ENCODE assay signal across 8 cellular contexts in genomic region chr2:96869281-96869823, GRCh38. TPM values are rescaled to one million over a fixed set of nuclear protein-coding genes. Genes with fewer than 3 reads are reported as not detected.
DNase-seq lines count a peak whose midpoint lies in the region; ATAC-seq, FAIRE-seq and TF ChIP-seq lines count a peak whose summit lies in the region.

No MANE protein-coding gene starts in this region.

- peak overlapping the region; percentile 69 for H3K4me3 Mint-ChIP-seq in activated CD4-positive, alpha-beta T cell treated with anti-CD3 and anti-CD28 coated beads, Interleukin-2, amount 10 ng/mL, durations not matched to agents 7 days and 5 days

- TF ChIP-seq RAD21 in Ishikawa (IDR thresholded peaks at IDR 0.05; ENCODE audit: low read depth): no peak
- TF ChIP-seq RAD21 in GM12878 (IDR thresholded peaks at IDR 0.05; ENCODE audit: insufficient read depth, low read depth, low read length): no peak

- in situ Hi-C loops in GM12878 (cut with MboI): no loop called here

- H3K27me3 Mint-ChIP-seq in activated CD4-positive, alpha-beta T cell treated with anti-CD3 and anti-CD28 coated beads, Interleukin-2, amount 10 ng/mL, durations not matched to agents 7 days and 5 days: peaks cover 13% of the 10 kb centered on the region

- SMC1A ChIA-PET in GM12878 (lab: Charles Lee; ENCODE audit: uncharacterized antibody, unreplicated experiment): interaction anchor here (1.6 to 2.6 kb wide), 2 partner anchors 12 to 85 kb away, joined by 4 to 13 read pairs; partner anchors contain the start of gene ANKRD39

- no peak for TF ChIP-seq EP300 in Ishikawa (IDR thresholded peaks at IDR 0.05; ENCODE audit: borderline replicate concordance)
- no peak for TF ChIP-seq EP300 in GM12878 (IDR thresholded peaks at IDR 0.05; ENCODE audit: borderline replicate concordance in 1 of 2, control insufficient read depth in 1 of 2, low read depth in 2 of 2, low read length in 2 of 2)

- peak overlapping the region; percentile 90 for H3K4me2 ChIP-seq in GM12878 (ENCODE audit: control insufficient read depth, insufficient read depth)

- peaks cover 43% of the 10 kb centered on the region for H3K4me1 Mint-ChIP-seq in activated CD4-positive, alpha-beta T cell treated with anti-CD3 and anti-CD28 coated beads, Interleukin-2, amount 10 ng/mL, durations not matched to agents 7 days and 5 days

- H3K9ac ChIP-seq in GM12878 (ENCODE audit: control insufficient read depth, insufficient read depth, low read length): peak overlapping the region; percentile 85

- peak overlapping the region; percentile 20; the same call in 1 of the 2 replicates for H2AFZ ChIP-seq in GM12878 (ENCODE audit: control insufficient read depth, low read depth, low read length)

- no peaks in the 10 kb centered on the region for H4K20me1 ChIP-seq in GM12878 (ENCODE audit: control insufficient read depth, insufficient read depth)

- no peaks in the 10 kb centered on the region for H3K9me3 Mint-ChIP-seq in activated CD4-positive, alpha-beta T cell treated with anti-CD3 and anti-CD28 coated beads, Interleukin-2, amount 10 ng/mL, durations not matched to agents 7 days and 5 days

- 2% methylated on average over 32 of the region's 65 CpGs for WGBS in GM12878 (ENCODE audit: insufficient coverage, insufficient replicate concordance, low lambda C conversion rate, missing lambda C conversion rate)

- H3K36me3 ChIP-seq in GM12878 (ENCODE audit: control insufficient read depth in 2 of 2, insufficient read depth in 2 of 2, low read length in 1 of 2): peaks cover 8 to 11% of the 10 kb centered on the region in 2 experiments; a peak in 3 of 4 replicates

- peak; percentile 11 for ATAC-seq in GM12878
- ATAC-seq in sciatic nerve: peak; percentile 51
- ATAC-seq in GM21390 (IDR thresholded peaks at IDR 0.05; ENCODE audit: unreplicated experiment): no peak

- H3K27me3 ChIP-seq in GM12878 (replicated peaks in 1 of 2; ENCODE audit: control insufficient read depth in 2 of 2, insufficient read depth in 2 of 2, low read length in 1 of 2): no peaks in the 10 kb centered on the region; a peak in 1 of 4 replicates

- CTCF ChIA-PET in activated CD4-positive, alpha-beta T cell treated with anti-CD3 and anti-CD28 coated beads, Interleukin-2, amount 10 ng/mL, durations not matched to agents 7 days and 5 days (lab: Charles Lee): interaction anchor here (1.0 to 4.4 kb wide), 4 partner anchors 9 to 22 kb away, joined by 3 to 39 read pairs (median 7); partner anchors contain the start of gene ANKRD39
- CTCF ChIA-PET in GM12878 (lab: Yijun Ruan, JAX): interaction anchor here (0.9 to 2.2 kb wide), 4 partner anchors 12 to 85 kb away, joined by 3 to 22 read pairs (median 4); partner anchors contain the start of gene ANKRD39

- TF ChIP-seq CTCF in GM12878 (IDR thresholded peaks at IDR 0.05 in 2 of 3, conservative IDR thresholded peaks at IDR 0.05 in 1 of 3; ENCODE audit: control insufficient read depth in 2 of 3, extremely low read depth in 1 of 3, insufficient read depth in 1 of 3, low read depth in 3 of 3, low read length in 3 of 3): no peak

- no peaks in the 10 kb centered on the region for H3K9me3 ChIP-seq in GM12878 (replicated peaks; ENCODE audit: control insufficient read depth, insufficient read depth, low read length)

- BruUV-seq in GM12878 (replicated peaks; lab: Mats Ljungman, UMichigan): no TSS peak

- RAD21 ChIA-PET in GM12878 (lab: Charles Lee; ENCODE audit: unreplicated experiment): interaction anchor here (0.6 to 3.0 kb wide), 5 partner anchors 11 to 81 kb away, joined by 3 to 39 read pairs (median 12); partner anchors contain the start of gene ANKRD39

- peaks cover 16% of the 10 kb centered on the region for H3K36me3 Mint-ChIP-seq in activated CD4-positive, alpha-beta T cell treated with anti-CD3 and anti-CD28 coated beads, Interleukin-2, amount 10 ng/mL, durations not matched to agents 7 days and 5 days (ENCODE audit: low read depth)

- H3K27ac ChIP-seq in GM12878 (ENCODE audit: control insufficient read depth, insufficient read depth): peak overlapping the region; percentile 86

- peak overlapping the region; percentile 95 for H3K4me3 ChIP-seq in GM12878
- peak overlapping the region; percentile 74 for H3K4me3 ChIP-seq in iPS-11a (ENCODE audit: low read depth, low read length)

- H3K4me1 ChIP-seq in GM12878 (ENCODE audit: control insufficient read depth, insufficient read depth, low read length): peaks cover 29% of the 10 kb centered on the region

- DNase-seq in activated CD4-positive, alpha-beta T cell treated with anti-CD3 and anti-CD28 coated beads, Interleukin-2, amount 10 ng/mL, durations not matched to agents 7 days and 5 days: no peak
- no peak for DNase-seq in activated CD4-positive, alpha-beta T cell treated with anti-CD3 and anti-CD28 coated beads for 1 hour
- DNase-seq in GM12878 (ENCODE audit: low read depth, low spot score) (no peak), sciatic nerve (ENCODE audit: low spot score) (peak; percentile 94), GM12892 (ENCODE audit: insufficient read length) (no peak)

- H3K79me2 ChIP-seq in GM12878 (ENCODE audit: control insufficient read depth, insufficient read depth, low read length): peaks cover 38% of the 10 kb centered on the region

- no peak overlapping the region for H3K27ac Mint-ChIP-seq in activated CD4-positive, alpha-beta T cell treated with anti-CD3 and anti-CD28 coated beads, Interleukin-2, amount 10 ng/mL, durations not matched to agents 7 days and 5 days

- POLR2A ChIA-PET in activated CD4-positive, alpha-beta T cell treated with anti-CD3 and anti-CD28 coated beads, Interleukin-2, amount 10 ng/mL, durations not matched to agents 7 days and 5 days (lab: Charles Lee): no interaction called here
- POLR2A ChIA-PET in GM12878 (lab: Charles Lee): interaction anchor here (1.0 to 3.6 kb wide), 3 partner anchors 12 to 85 kb away, joined by 3 to 30 read pairs (median 8); partner anchors contain the start of gene ANKRD39

- intact Hi-C loops in GM12878 (cut with micrococcal nuclease; ENCODE audit: unreplicated experiment): loop anchor here (5.0 kb wide), 1 partner anchor 232 kb away; the partner anchor contains the start of gene KANSL3
- intact Hi-C loops in sciatic nerve (cut with DNase I): loop anchor here (5.0 to 10.0 kb wide), 2 partner anchors 55 to 83 kb away; partner anchors contain the start of gene CNNM3

- no peak for FAIRE-seq in GM12878 (lab: Jason Lieb, UNC)
- FAIRE-seq in GM12892 (lab: Jason Lieb, UNC): no peak

- no peak for TF ChIP-seq POLR2A in GM12878 (IDR thresholded peaks at IDR 0.05; ENCODE audit: low read depth, low read length)
- TF ChIP-seq POLR2A in GM12892 (IDR thresholded peaks at IDR 0.05; ENCODE audit: low read depth, low read length): no peak

RNA-seq across cellular contexts. Expression of gene SEMA4C, which starts 0.5 kb away (rescaled TPM):
- 10 to 100 TPM; 25.5 to 35.4 TPM for total RNA-seq in activated CD4-positive, alpha-beta T cell treated with anti-CD3 and anti-CD28 coated beads, Interleukin-2, amount 10 ng/mL, durations not matched to agents 7 days and 5 days
- total RNA-seq in GM12878 (2013; cell fraction: nucleolus; rRNA removed): 47.1 and 54.6 TPM in 2 replicates
- total RNA-seq in GM12878 (2014; rRNA removed): 15.8 and 16.5 TPM in 2 replicates
- 6.3 and 7.2 TPM in 2 replicates for total RNA-seq in GM12878 (2014; rRNA removed; fragmentation: Illumina TruSeq; extraction: Trizol)
- 21.6 and 26.1 TPM in 2 replicates for total RNA-seq in GM12878 (2021)
- 4.8 TPM for polyA plus RNA-seq in GM12878 (2011; ENCODE audit: low read depth)
- 10.6 and 20.8 TPM in 2 replicates for polyA plus RNA-seq in GM12878 (2011; rRNA removed)
- 19.6 and 26.6 TPM in 2 replicates for polyA plus RNA-seq in GM12878 (2011; cell fraction: cytosol; rRNA removed)
- 81.6 and 88.9 TPM in 2 replicates for polyA plus RNA-seq in GM12878 (2011; cell fraction: nucleus; rRNA removed)
- 10.6 and 12.7 TPM in 2 replicates for polyA plus RNA-seq in GM12878 (2012)
- polyA plus RNA-seq in GM12878 (2014; fragmentation: Illumina TruSeq; extraction: Trizol): 3.8 and 6.5 TPM in 2 replicates
- polyA plus RNA-seq in GM12878 (2014; fragmentation: Nextera tagmentation; extraction: Ambion mirVana): under 1 TPM; 0.06 to 0.18 TPM
- 17.5 and 18.0 TPM in 2 replicates for polyA plus RNA-seq in GM12878 (2014; rRNA removed)
- 1 to 10 TPM; 5.3 to 6.4 TPM for polyA plus RNA-seq in GM12878 (2016; fragmentation: Nextera tagmentation; extraction: Ambion mirVana)
- 26.9 and 31.0 TPM in 2 replicates for polyA minus RNA-seq in GM12878 (2011; rRNA and poly(A)+ RNA removed)
- 13.6 and 15.0 TPM in 2 replicates for polyA minus RNA-seq in GM12878 (2011; cell fraction: cytosol; rRNA and poly(A)+ RNA removed)
- polyA minus RNA-seq in GM12878 (2011; cell fraction: nucleus; rRNA and poly(A)+ RNA removed): 14.1 and 24.3 TPM in 2 replicates
- 136 TPM for total RNA-seq in sciatic nerve
- 9.5 TPM for polyA plus RNA-seq in GM12892 (2012; ENCODE audit: missing spikeins)

RNA-seq across cellular contexts. Expression of gene ANKRD39, which starts 11.5 kb away (rescaled TPM):
- total RNA-seq in activated CD4-positive, alpha-beta T cell treated with anti-CD3 and anti-CD28 coated beads, Interleukin-2, amount 10 ng/mL, durations not matched to agents 7 days and 5 days: 10 to 100 TPM; 32.8 to 35.8 TPM
- total RNA-seq in GM12878 (2013; cell fraction: nucleolus; rRNA removed): 24.3 and 25.0 TPM in 2 replicates
- total RNA-seq in GM12878 (2014; rRNA removed) (30.0 and 32.1 TPM in 2 replicates), GM12878 (2014; rRNA removed; fragmentation: Illumina TruSeq; extraction: Trizol) (11.2 and 11.5 TPM in 2 replicates), GM12878 (2021) (23.0 and 24.9 TPM in 2 replicates), sciatic nerve (15.9 TPM)
- 8.5 TPM for polyA plus RNA-seq in GM12878 (2011; ENCODE audit: low read depth)
- polyA plus RNA-seq in GM12878 (2011; rRNA removed) (9.1 and 18.6 TPM in 2 replicates), GM12878 (2014; fragmentation: Illumina TruSeq; extraction: Trizol) (1.8 and 7.4 TPM in 2 replicates), GM12878 (2014; fragmentation: Nextera tagmentation; extraction: Ambion mirVana) (10 to 100 TPM; 18.0 to 22.5 TPM), GM12878 (2014; rRNA removed) (31.8 and 37.9 TPM in 2 replicates), GM12878 (2016; fragmentation: Nextera tagmentation; extraction: Ambion mirVana) (10 to 100 TPM; 30.3 to 36.2 TPM)
- 18.4 and 28.0 TPM in 2 replicates for polyA plus RNA-seq in GM12878 (2011; cell fraction: cytosol; rRNA removed)
- 25.2 and 29.1 TPM in 2 replicates for polyA plus RNA-seq in GM12878 (2011; cell fraction: nucleus; rRNA removed)
- polyA plus RNA-seq in GM12878 (2012): 16.2 and 19.1 TPM in 2 replicates
- polyA minus RNA-seq in GM12878 (2011; rRNA and poly(A)+ RNA removed): 7.2 and 13.4 TPM in 2 replicates
- polyA minus RNA-seq in GM12878 (2011; cell fraction: cytosol; rRNA and poly(A)+ RNA removed): 4.2 and 4.8 TPM in 2 replicates
- 4.8 and 9.9 TPM in 2 replicates for polyA minus RNA-seq in GM12878 (2011; cell fraction: nucleus; rRNA and poly(A)+ RNA removed)
- polyA plus RNA-seq in GM12892 (2012; ENCODE audit: missing spikeins): 14.0 TPM

RNA-seq across cellular contexts. Expression of gene ANKRD23, which starts 25.5 kb away (rescaled TPM):
- total RNA-seq in activated CD4-positive, alpha-beta T cell treated with anti-CD3 and anti-CD28 coated beads, Interleukin-2, amount 10 ng/mL, durations not matched to agents 7 days and 5 days: 10 to 100 TPM; 17.0 to 17.3 TPM
- total RNA-seq in GM12878 (2013; cell fraction: nucleolus; rRNA removed): 12.3 and 15.0 TPM in 2 replicates
- total RNA-seq in GM12878 (2014; rRNA removed) (2.7 and 3.3 TPM in 2 replicates), GM12878 (2014; rRNA removed; fragmentation: Illumina TruSeq; extraction: Trizol) (2.6 and 2.8 TPM in 2 replicates), GM12878 (2021) (3.5 and 3.9 TPM in 2 replicates), sciatic nerve (8.3 TPM)
- polyA plus RNA-seq in GM12878 (2011; ENCODE audit: low read depth): 1.00 TPM
- polyA plus RNA-seq in GM12878 (2011; rRNA removed) (1.7 and 2.3 TPM in 2 replicates), GM12878 (2014; fragmentation: Illumina TruSeq; extraction: Trizol) (1.5 and 2.0 TPM in 2 replicates), GM12878 (2014; fragmentation: Nextera tagmentation; extraction: Ambion mirVana) (under 1 TPM; 0.34 to 0.77 TPM), GM12878 (2014; rRNA removed) (5.3 and 6.2 TPM in 2 replicates), GM12878 (2016; fragmentation: Nextera tagmentation; extraction: Ambion mirVana) (1 to 10 TPM; 2.6 to 2.8 TPM)
- 1.1 and 2.2 TPM in 2 replicates for polyA plus RNA-seq in GM12878 (2011; cell fraction: cytosol; rRNA removed)
- polyA plus RNA-seq in GM12878 (2011; cell fraction: nucleus; rRNA removed): 17.6 and 25.2 TPM in 2 replicates
- 2.0 and 2.6 TPM in 2 replicates for polyA plus RNA-seq in GM12878 (2012)
- polyA minus RNA-seq in GM12878 (2011; rRNA and poly(A)+ RNA removed): 1.6 and 1.9 TPM in 2 replicates
- polyA minus RNA-seq in GM12878 (2011; cell fraction: cytosol; rRNA and poly(A)+ RNA removed): 0.94 TPM in 1 of 2 replicates, not detected in the other
- polyA minus RNA-seq in GM12878 (2011; cell fraction: nucleus; rRNA and poly(A)+ RNA removed): 3.1 and 4.7 TPM in 2 replicates
- 2.5 TPM for polyA plus RNA-seq in GM12892 (2012; ENCODE audit: missing spikeins)

RNA-seq across cellular contexts. Expression of gene CNNM3, which starts 53.3 kb away (rescaled TPM):
- total RNA-seq in activated CD4-positive, alpha-beta T cell treated with anti-CD3 and anti-CD28 coated beads, Interleukin-2, amount 10 ng/mL, durations not matched to agents 7 days and 5 days: 10 to 100 TPM; 31.4 to 41.5 TPM
- total RNA-seq in GM12878 (2013; cell fraction: nucleolus; rRNA removed): 20.3 and 22.8 TPM in 2 replicates
- 4.0 and 4.7 TPM in 2 replicates for total RNA-seq in GM12878 (2014; rRNA removed)
- total RNA-seq in GM12878 (2014; rRNA removed; fragmentation: Illumina TruSeq; extraction: Trizol): 2.8 and 3.2 TPM in 2 replicates
- 14.3 and 14.9 TPM in 2 replicates for total RNA-seq in GM12878 (2021)
- polyA plus RNA-seq in GM12878 (2011; ENCODE audit: low read depth): 3.6 TPM
- polyA plus RNA-seq in GM12878 (2011; rRNA removed): 3.2 and 9.6 TPM in 2 replicates
- polyA plus RNA-seq in GM12878 (2011; cell fraction: cytosol; rRNA removed): 12.6 and 16.8 TPM in 2 replicates
- polyA plus RNA-seq in GM12878 (2011; cell fraction: nucleus; rRNA removed): 28.6 and 33.7 TPM in 2 replicates
- 7.6 and 8.5 TPM in 2 replicates for polyA plus RNA-seq in GM12878 (2012)
- 1.8 and 7.9 TPM in 2 replicates for polyA plus RNA-seq in GM12878 (2014; fragmentation: Illumina TruSeq; extraction: Trizol)
- 1 to 10 TPM in 1 of 2 experiments, under 1 TPM in 1; 0.72 to 1.9 TPM for polyA plus RNA-seq in GM12878 (2014; fragmentation: Nextera tagmentation; extraction: Ambion mirVana)
- 7.6 and 9.5 TPM in 2 replicates for polyA plus RNA-seq in GM12878 (2014; rRNA removed)
- 1 to 10 TPM; 2.6 to 3.0 TPM for polyA plus RNA-seq in GM12878 (2016; fragmentation: Nextera tagmentation; extraction: Ambion mirVana)
- 15.1 and 29.7 TPM in 2 replicates for polyA minus RNA-seq in GM12878 (2011; rRNA and poly(A)+ RNA removed)
- 14.7 and 16.7 TPM in 2 replicates for polyA minus RNA-seq in GM12878 (2011; cell fraction: cytosol; rRNA and poly(A)+ RNA removed)
- polyA minus RNA-seq in GM12878 (2011; cell fraction: nucleus; rRNA and poly(A)+ RNA removed): 10.8 and 21.8 TPM in 2 replicates
- total RNA-seq in sciatic nerve: 26.4 TPM
- 5.3 TPM for polyA plus RNA-seq in GM12892 (2012; ENCODE audit: missing spikeins)
